In genomic region chr12:106247731-106248176, GRCh38 we compare ENCODE assay signal across 8 cellular contexts. TPM values are rescaled to one million over a fixed set of nuclear protein-coding genes. Genes with fewer than 3 reads are reported as not detected.
DNase-seq lines count a peak whose midpoint lies in the region; ATAC-seq and TF ChIP-seq lines count a peak whose summit lies in the region.

TSS of gene CKAP4 (minus strand) at chr12:106248020. CDS start at chr12:106247851, 169 bp downstream.

- peak within 1 kb of the TSS; percentile 89 to 94 for H3K9ac ChIP-seq in colonic mucosa (ENCODE audit: low read depth in 2 of 2, low read length in 2 of 2)

- H3K4me1 ChIP-seq in HEK293 (ENCODE audit: control insufficient read depth, insufficient read depth, low read length) (peaks cover 6% of the 10 kb centered on the region; the same call in 1 of the 2 replicates), colonic mucosa (peaks cover 3% of the 10 kb centered on the region)

- H3K36me3 ChIP-seq in HEK293 (ENCODE audit: control insufficient read depth in 2 of 2, insufficient read depth in 1 of 2, low read length in 2 of 2) (peaks cover 0 to 28% of the 10 kb centered on the region in 2 experiments; a peak in 2 of 3 replicates), colonic mucosa (no peaks in the 10 kb centered on the region)

- POLR2A ChIA-PET in HEK293 (lab: Yijun Ruan, JAX), result interaction anchor here (0.6 to 1.3 kb wide), 2 partner anchors 70 to 111 kb away, joined by 3 read pairs; no protein-coding TSS in a partner anchor

- H3K9me3 ChIP-seq in HEK293 (ENCODE audit: control insufficient read depth, insufficient read depth, low read depth, low read length), result no peaks in the 10 kb centered on the region
- H3K9me3 ChIP-seq in colonic mucosa, result no peaks in the 10 kb centered on the region

- H3K4me3 ChIP-seq in GM12864 (ENCODE audit: low read depth, low read length) (peak within 1 kb of the TSS; percentile 91), HEK293 (ENCODE audit: low read depth, low read length) (peak within 1 kb of the TSS; percentile 69), colonic mucosa (peak within 1 kb of the TSS; percentile 90)

- ATAC-seq in left colon, result peak; percentile 58

- TF ChIP-seq CTCF in GM12864 (IDR thresholded peaks at IDR 0.05; ENCODE audit: low read depth, low read length, missing control alignments) (no peak), HEK293 (tag by site-specific recombination; IDR thresholded peaks at IDR 0.05) (no peak), colonic mucosa (IDR thresholded peaks at IDR 0.05) (no peak)

- DNase-seq in GM12864 (ENCODE audit: low read depth) (no peak), NCI-H146 treated with DMSO at 0.1 percent for 48 hours (lab: John Stamatoyannopoulos, UW; ENCODE audit: unreplicated experiment) (peak; percentile 23), colonic mucosa (peak; percentile 72), left colon (peak; percentile 77 to 79), NCI-H1048 (lab: John Stamatoyannopoulos, UW) (no peak)
- DNase-seq in activated CD4-positive, alpha-beta T cell treated with anti-CD3 and anti-CD28 coated beads for 48 hours, result peak; percentile 56
- peak; percentile 40 for DNase-seq in stimulated activated CD4-positive, alpha-beta T cell treated with anti-CD3 and anti-CD28 coated beads, Interleukin-1b, Interleukin-23, amount 100 ng/mL, for 48 hours

- intact Hi-C loops in colonic mucosa (cut with DNase I), result no loop called here
- intact Hi-C loops in left colon (cut with DNase I, micrococcal nuclease), result no loop called here

- H3K27ac ChIP-seq in HEK293 (ENCODE audit: extremely low read depth, low read depth, low read length) (peak within 1 kb of the TSS; percentile 92), colonic mucosa (peak within 1 kb of the TSS; percentile 90)

- CTCF ChIA-PET in HEK293 (lab: Yijun Ruan, JAX), result interaction anchor here (0.5 kb wide), 1 partner anchor 88 kb away, joined by 3 read pairs; no protein-coding TSS in a partner anchor

- no peaks in the 10 kb centered on the region for H3K27me3 ChIP-seq in colonic mucosa

TF ChIP-seq in HEK293, 187 proteins besides CTCF, POLR2A, EP300 and RAD21:
- TF ChIP-seq ZNF23 (tag by site-specific recombination; IDR thresholded peaks at IDR 0.05; ENCODE audit: borderline replicate concordance), result no peak
- TF ChIP-seq ZSCAN30 (tag by site-specific recombination; IDR thresholded peaks at IDR 0.05), result 0 out of 2 replicates have a peak, but pooled peaks have one; percentile 44
TF ChIP-seq in HEK293: peak in this region for 1.

RNA-seq across cellular contexts. Expression of gene CKAP4, which starts in this region (rescaled TPM):
- 100 to 1,000 TPM in 1 of 2 donors, 10 to 100 TPM in 1; 91.0 to 148 TPM for total RNA-seq in colonic mucosa
- total RNA-seq in left colon, result 10 to 100 TPM; 74.0 to 90.1 TPM

Comparison
In these comparisons a context has a peak if more than half of its experiments do, and no peak if none do; other contexts are left out.
1. DNase-seq: peak in NCI-H146 treated with DMSO at 0.1 percent for 48 hours (single experiment), activated CD4-positive, alpha-beta T cell treated with anti-CD3 and anti-CD28 coated beads for 48 hours (single experiment), colonic mucosa (single experiment), left colon (2 of 2) and stimulated activated CD4-positive, alpha-beta T cell treated with anti-CD3 and anti-CD28 coated beads, Interleukin-1b, Interleukin-23, amount 100 ng/mL, for 48 hours (single experiment); none in GM12864 (single experiment) and NCI-H1048 (single experiment).
2. Peak in every context shown above with its lines, with median percentiles within 50 percentile points of each other: H3K4me3 ChIP-seq.